8 cellular contexts compared by ENCODE assay signal in genomic region chr1:43992232-43992995, GRCh38. TPM values are rescaled to one million over a fixed set of nuclear protein-coding genes. Genes with fewer than 3 reads are reported as not detected.
A peak's percentile ranks its signal among the peaks of the same experiment; 100 is the strongest.
DNase-seq lines count a peak whose midpoint lies in the region; ATAC-seq, FAIRE-seq and TF ChIP-seq lines count a peak whose summit lies in the region.

No MANE protein-coding gene starts in this region.

- H4K5ac ChIP-seq in mesendoderm (ENCODE audit: low read length): no peak overlapping the region

- H3K27me3 ChIP-seq in heart right ventricle (no peaks in the 10 kb centered on the region), body of pancreas (no peaks in the 10 kb centered on the region), mesendoderm (ENCODE audit: insufficient read depth, low read length, poor library complexity) (no peaks in the 10 kb centered on the region), vagina (no peaks in the 10 kb centered on the region)

- H2AK5ac ChIP-seq in mesendoderm (ENCODE audit: low read length): peak overlapping the region; percentile 65

- H3K27ac ChIP-seq in heart right ventricle: peak overlapping the region in 2 of 10 donors; percentile 72 to 82
- peak overlapping the region; percentile 79 to 89 (median 84) for H3K27ac ChIP-seq in body of pancreas
- H3K27ac ChIP-seq in mesendoderm (ENCODE audit: low read depth, low read length): peak overlapping the region; percentile 25
- H3K27ac ChIP-seq in vagina: peak overlapping the region; percentile 66

- no peaks in the 10 kb centered on the region for H3K79me1 ChIP-seq in mesendoderm (ENCODE audit: low read length)

- peak overlapping the region; percentile 98 for H3K56ac ChIP-seq in mesendoderm (ENCODE audit: low read length)

- peak overlapping the region; percentile 89 for H3K4me2 ChIP-seq in mesendoderm (ENCODE audit: low read length)

- DNase-seq in heart right ventricle (no peak), cardiac septum (ENCODE audit: low spot score) (no peak), body of pancreas (no peak), mesendoderm (no peak), vagina (ENCODE audit: extremely low spot score in 2 of 2) (no peak), H54 (ENCODE audit: insufficient read length, low spot score) (no peak), DMS 273 treated with DMSO at 0.1 percent for 48 hours (lab: John Stamatoyannopoulos, UW) (no peak)

- no peaks in the 10 kb centered on the region for H3K9me3 ChIP-seq in heart right ventricle
- no peaks in the 10 kb centered on the region for H3K9me3 ChIP-seq in body of pancreas
- no peaks in the 10 kb centered on the region for H3K9me3 ChIP-seq in vagina

- H3K79me2 ChIP-seq in mesendoderm (ENCODE audit: control insufficient read depth, insufficient read depth, low read length): no peaks in the 10 kb centered on the region

- H3K36me3 ChIP-seq in heart right ventricle (no peaks in the 10 kb centered on the region), body of pancreas (replicated peaks in 1 of 2; ENCODE audit: insufficient read depth in 1 of 2, low read depth in 2 of 2) (no peaks in the 10 kb centered on the region), mesendoderm (ENCODE audit: control insufficient read depth, insufficient read depth, low read length) (no peaks in the 10 kb centered on the region), vagina (no peaks in the 10 kb centered on the region)

- TF ChIP-seq CTCF in heart right ventricle (IDR thresholded peaks at IDR 0.05): no peak
- no peak for TF ChIP-seq CTCF in body of pancreas (IDR thresholded peaks at IDR 0.05)
- no peak for TF ChIP-seq CTCF in vagina (IDR thresholded peaks at IDR 0.05)

- intact Hi-C loops in heart right ventricle (cut with DNase I) (loop anchor here in 1 of 10 donors (10.0 kb wide), 1 partner anchor 222 kb away; the partner anchor contains the start of gene DMAP1), cardiac septum (cut with DNase I) (no loop called here), body of pancreas (cut with DNase I) (no loop called here), vagina (cut with DNase I) (no loop called here)

- peak in 1 of 8 donors; percentile 3 for ATAC-seq in heart right ventricle
- no peak for ATAC-seq in body of pancreas
- ATAC-seq in GM21381 (IDR thresholded peaks at IDR 0.05; ENCODE audit: unreplicated experiment): no peak

- H2BK120ac ChIP-seq in mesendoderm (ENCODE audit: low read depth, low read length): no peak overlapping the region

- WGBS in heart right ventricle, 2 donors: 51 to 53% methylated on average over 11 of the region's 11 CpGs
- whole genome bisulfite sequencing in body of pancreas, 2 donors: 31 to 47% methylated on average over 6 to 11 of the region's 11 CpGs
- WGBS in mesendoderm (ENCODE audit: extremely low coverage, insufficient coverage, low lambda C conversion rate): no CpG with 5 or more reads among the region's 11 CpGs

- no peak overlapping the region for H3K23ac ChIP-seq in mesendoderm (ENCODE audit: low read length)

- no peak overlapping the region for H3K4ac ChIP-seq in mesendoderm (ENCODE audit: low read depth, low read length)

- TF ChIP-seq POLR2A in body of pancreas (IDR thresholded peaks at IDR 0.05) (no peak), vagina (IDR thresholded peaks at IDR 0.05) (no peak), H54 (IDR thresholded peaks at IDR 0.05; ENCODE audit: low read depth, low read length) (no peak)

- no peak overlapping the region for H3K18ac ChIP-seq in mesendoderm (ENCODE audit: low read length)

- peak overlapping the region; percentile 92 for H3K9ac ChIP-seq in mesendoderm (ENCODE audit: low read length)

- no peak overlapping the region for H2BK5ac ChIP-seq in mesendoderm (ENCODE audit: low read length)

- H2BK15ac ChIP-seq in mesendoderm (replicated peaks; ENCODE audit: low read depth): no peak overlapping the region

- H3K4me3 ChIP-seq in heart right ventricle: peak overlapping the region in 8 of 10 donors; percentile 53 to 82 (median 72)
- peak overlapping the region; percentile 38 to 65 for H3K4me3 ChIP-seq in body of pancreas
- peak overlapping the region; percentile 70 for H3K4me3 ChIP-seq in mesendoderm (ENCODE audit: low read length)
- H3K4me3 ChIP-seq in vagina: peak overlapping the region; percentile 77

- no peak for FAIRE-seq in H54 (lab: Jason Lieb, UNC)

- H4K8ac ChIP-seq in mesendoderm (ENCODE audit: low read depth, low read length): no peak overlapping the region

- H3K4me1 ChIP-seq in heart right ventricle (peaks cover 5 to 27% (median 13%) of the 10 kb centered on the region in 9 donors), body of pancreas (peaks cover 19% of the 10 kb centered on the region), mesendoderm (ENCODE audit: control insufficient read depth, low read depth, low read length) (no peaks in the 10 kb centered on the region), vagina (peaks cover 18% of the 10 kb centered on the region)

RNA-seq across cellular contexts. Expression of gene CCDC24, which starts 1.0 kb away (rescaled TPM):
- total RNA-seq in heart right ventricle (1 to 10 TPM in 8 of 10 donors, under 1 TPM in 2; 0.55 to 3.1 (median 1.3) TPM), cardiac septum (1.9 TPM), body of pancreas (10 to 100 TPM in 1 of 2 donors, 1 to 10 TPM in 1; 6.7 to 21.1 TPM), vagina (14.5 TPM)
- polyA plus RNA-seq in heart right ventricle: 1 to 10 TPM; 1.1 to 3.1 TPM
- polyA plus RNA-seq in mesendoderm (2013, experiment 1 of 2): 4.0 TPM
- 5.2 TPM for polyA plus RNA-seq in mesendoderm (2013, experiment 2 of 2)

RNA-seq across cellular contexts. Expression of gene B4GALT2, which starts 13.4 kb away (rescaled TPM):
- total RNA-seq in heart right ventricle (10 to 100 TPM; 31.1 to 47.0 (median 38.6) TPM), cardiac septum (44.3 TPM), body of pancreas (10 to 100 TPM; 18.2 to 29.3 TPM), vagina (31.4 TPM)
- 10 to 100 TPM; 25.4 to 50.8 TPM for polyA plus RNA-seq in heart right ventricle
- polyA plus RNA-seq in mesendoderm (2013, experiment 1 of 2): 50.4 TPM
- 49.5 TPM for polyA plus RNA-seq in mesendoderm (2013, experiment 2 of 2)

RNA-seq across cellular contexts. Expression of gene ATP6V0B, which starts 17.7 kb away (rescaled TPM):
- total RNA-seq in heart right ventricle (100 to 1,000 TPM in 3 of 10 donors, 10 to 100 TPM in 7; 63.1 to 112 (median 72.9) TPM), cardiac septum (81.6 TPM), body of pancreas (100 to 1,000 TPM in 1 of 2 donors, 10 to 100 TPM in 1; 73.5 to 103 TPM), vagina (71.5 TPM)
- polyA plus RNA-seq in heart right ventricle: 100 to 1,000 TPM in 1 of 2 donors, 10 to 100 TPM in 1; 73.4 to 227 TPM
- 56.2 TPM for polyA plus RNA-seq in mesendoderm (2013, experiment 1 of 2)
- 55.4 TPM for polyA plus RNA-seq in mesendoderm (2013, experiment 2 of 2)

RNA-seq across cellular contexts. Expression of gene DPH2, which starts 22.6 kb away (rescaled TPM):
- total RNA-seq in heart right ventricle: 10 to 100 TPM; 10.7 to 22.0 (median 14.3) TPM
- 10 to 100 TPM in 1 of 2 donors, 1 to 10 TPM in 1; 9.4 to 33.7 TPM for polyA plus RNA-seq in heart right ventricle
- 15.5 TPM for total RNA-seq in cardiac septum
- 10 to 100 TPM; 25.4 to 35.3 TPM for total RNA-seq in body of pancreas
- 39.9 TPM for polyA plus RNA-seq in mesendoderm (2013, experiment 1 of 2)
- 39.4 TPM for polyA plus RNA-seq in mesendoderm (2013, experiment 2 of 2)
- total RNA-seq in vagina: 15.2 TPM

RNA-seq across cellular contexts. Expression of gene SLC6A9, which starts 38.8 kb away (rescaled TPM):
- 1 to 10 TPM in 5 of 10 donors, under 1 TPM in 5; 0.32 to 1.6 (median 0.91) TPM for total RNA-seq in heart right ventricle
- 1 to 10 TPM in 1 of 2 donors, under 1 TPM in 1; 0.88 to 1.7 TPM for polyA plus RNA-seq in heart right ventricle
- total RNA-seq in cardiac septum: 1.8 TPM
- 1 to 10 TPM; 2.3 to 4.6 TPM for total RNA-seq in body of pancreas
- 16.1 TPM for polyA plus RNA-seq in mesendoderm (2013, experiment 1 of 2)
- 15.8 TPM for polyA plus RNA-seq in mesendoderm (2013, experiment 2 of 2)
- total RNA-seq in vagina: 24.3 TPM
